Comparison of ENCODE assay signal across 9 cellular contexts in genomic region chr19:7705387-7706187, GRCh38. TPM values are rescaled to one million over a fixed set of nuclear protein-coding genes. Genes with fewer than 3 reads are reported as not detected.
DNase-seq lines count a peak whose midpoint lies in the region; ATAC-seq and TF ChIP-seq lines count a peak whose summit lies in the region.
"Had no signal": no experiment of that assay in that cellular context is flagged by ENCODE, and none has a peak within 500 bp of the region (broad histone marks: within the 10 kb centered on the region; RNA-seq: fewer than 3 reads in every experiment).

No MANE protein-coding gene starts in this region.

- peaks cover 19% of the 10 kb centered on the region for H3K4me1 Mint-ChIP-seq in activated CD8-positive, alpha-beta memory T cell treated with anti-CD3 and anti-CD28 coated beads, Interleukin-2, amount 10 ng/mL, durations not matched to agents 7 days and 5 days
- H3K4me1 Mint-ChIP-seq in stimulated activated memory B cell treated with anti-CD40 and anti-IgM and Interleukin-4, amounts not matched to agents 10 μg/mL and 1 μg/mL and 100 μg/mL, for 72 hours, result peaks cover 96% of the 10 kb centered on the region

- H3K36me3 Mint-ChIP-seq in activated CD8-positive, alpha-beta memory T cell treated with anti-CD3 and anti-CD28 coated beads, Interleukin-2, amount 10 ng/mL, durations not matched to agents 7 days and 5 days, result no peaks in the 10 kb centered on the region
- H3K36me3 Mint-ChIP-seq in stimulated activated memory B cell treated with anti-CD40 and anti-IgM and Interleukin-4, amounts not matched to agents 10 μg/mL and 1 μg/mL and 100 μg/mL, for 72 hours, result peaks cover 17% of the 10 kb centered on the region

- H3K27ac Mint-ChIP-seq in activated CD8-positive, alpha-beta memory T cell treated with anti-CD3 and anti-CD28 coated beads, Interleukin-2, amount 10 ng/mL, durations not matched to agents 7 days and 5 days, result peak overlapping the region; percentile 83
- H3K27ac Mint-ChIP-seq in stimulated activated memory B cell treated with anti-CD40 and anti-IgM and Interleukin-4, amounts not matched to agents 10 μg/mL and 1 μg/mL and 100 μg/mL, for 72 hours, result peak overlapping the region; percentile 100

- CTCF ChIA-PET in activated CD8-positive, alpha-beta memory T cell treated with anti-CD3 and anti-CD28 coated beads, Interleukin-2, amount 10 ng/mL, durations not matched to agents 7 days and 5 days (lab: Charles Lee), result interaction anchor here (1.3 kb wide), 1 partner anchor 25 kb away, joined by 8 read pairs; the partner anchor contains the start of gene TRAPPC5

- WGBS in lower leg skin, 2 donors, result 55 to 66% methylated on average over 24 of the region's 24 CpGs

- TF ChIP-seq POLR2A in lower leg skin (IDR thresholded peaks at IDR 0.05), result no peak

- peak; percentile 36 for DNase-seq in Jurkat, Clone E6-1 (ENCODE audit: low read depth, low spot score)
- peak; percentile 87 for DNase-seq in activated CD8-positive, alpha-beta memory T cell treated with anti-CD3 and anti-CD28 coated beads, Interleukin-2, amount 10 ng/mL, durations not matched to agents 7 days and 5 days
- peak; percentile 37 to 90 for DNase-seq in lower leg skin (ENCODE audit: low spot score in 2 of 2)
- DNase-seq in OCI-M2 (lab: John Stamatoyannopoulos, UW; ENCODE audit: unreplicated experiment), result no peak
- no peak for DNase-seq in HT-29 (ENCODE audit: low spot score)
- no peak for DNase-seq in NCI-H524 (lab: John Stamatoyannopoulos, UW)

- H3K27me3 Mint-ChIP-seq in activated CD8-positive, alpha-beta memory T cell treated with anti-CD3 and anti-CD28 coated beads, Interleukin-2, amount 10 ng/mL, durations not matched to agents 7 days and 5 days, result peaks cover 13% of the 10 kb centered on the region
- H3K27me3 Mint-ChIP-seq in stimulated activated memory B cell treated with anti-CD40 and anti-IgM and Interleukin-4, amounts not matched to agents 10 μg/mL and 1 μg/mL and 100 μg/mL, for 72 hours, result no peaks in the 10 kb centered on the region

- peak overlapping the region; percentile 49 for H3K4me3 Mint-ChIP-seq in activated CD8-positive, alpha-beta memory T cell treated with anti-CD3 and anti-CD28 coated beads, Interleukin-2, amount 10 ng/mL, durations not matched to agents 7 days and 5 days
- peak overlapping the region; percentile 24 for H3K4me3 Mint-ChIP-seq in stimulated activated memory B cell treated with anti-CD40 and anti-IgM and Interleukin-4, amounts not matched to agents 10 μg/mL and 1 μg/mL and 100 μg/mL, for 72 hours

- no peak for TF ChIP-seq CTCF in lower leg skin (IDR thresholded peaks at IDR 0.05)

- intact Hi-C loops in lower leg skin (cut with DNase I; ENCODE audit: low total_unique reads), result no loop called here

- H3K4me3 ChIP-seq in Jurkat, Clone E6-1 (ENCODE audit: low read length), result no peak overlapping the region
- H3K4me3 ChIP-seq in lower leg skin (ENCODE audit: low read depth, poor library complexity, severe bottlenecking), result no peak overlapping the region

- H3K9me3 Mint-ChIP-seq in activated CD8-positive, alpha-beta memory T cell treated with anti-CD3 and anti-CD28 coated beads, Interleukin-2, amount 10 ng/mL, durations not matched to agents 7 days and 5 days (ENCODE audit: low read depth), result no peaks in the 10 kb centered on the region
- peaks cover 3% of the 10 kb centered on the region for H3K9me3 Mint-ChIP-seq in stimulated activated memory B cell treated with anti-CD40 and anti-IgM and Interleukin-4, amounts not matched to agents 10 μg/mL and 1 μg/mL and 100 μg/mL, for 72 hours

- ATAC-seq in GM18909 (IDR thresholded peaks at IDR 0.05; ENCODE audit: poor library complexity, unreplicated experiment), result peak; percentile 45
- ATAC-seq in activated CD8-positive, alpha-beta memory T cell treated with anti-CD3 and anti-CD28 coated beads, Interleukin-2, amount 10 ng/mL, durations not matched to agents 7 days and 5 days, result peak; percentile 89
- ATAC-seq in stimulated activated memory B cell treated with anti-CD40 and anti-IgM and Interleukin-4, amounts not matched to agents 10 μg/mL and 1 μg/mL and 100 μg/mL, for 72 hours, result peak; percentile 80

RNA-seq across cellular contexts. Expression of gene FCER2, which starts 3.7 kb away (rescaled TPM):
- not detected for polyA plus RNA-seq in Jurkat, Clone E6-1 (2012; ENCODE audit: insufficient read depth, insufficient read length)
- total RNA-seq in activated CD8-positive, alpha-beta memory T cell treated with anti-CD3 and anti-CD28 coated beads, Interleukin-2, amount 10 ng/mL, durations not matched to agents 7 days and 5 days, result under 1 TPM in 1 of 2 experiments, not detected in 1; 0.23 TPM
- not detected for total RNA-seq in lower leg skin
- total RNA-seq in HT-29 (2014; rRNA removed; shearing (Covaris generic)), result not detected in 2 replicates
- total RNA-seq: renal cortical epithelial cell had no signal

RNA-seq across cellular contexts. Expression of gene TRAPPC5, which starts 25.0 kb away (rescaled TPM):
- 162 TPM for polyA plus RNA-seq in Jurkat, Clone E6-1 (2012; ENCODE audit: insufficient read depth, insufficient read length)
- total RNA-seq in activated CD8-positive, alpha-beta memory T cell treated with anti-CD3 and anti-CD28 coated beads, Interleukin-2, amount 10 ng/mL, durations not matched to agents 7 days and 5 days, result 10 to 100 TPM; 80.1 to 91.0 TPM
- 100 to 1,000 TPM; 115 to 197 (median 143) TPM for total RNA-seq in lower leg skin
- 112 and 113 TPM in 2 replicates for total RNA-seq in HT-29 (2014; rRNA removed; shearing (Covaris generic))

RNA-seq across cellular contexts. Expression of gene CLEC4G, which starts 26.3 kb away (rescaled TPM):
- not detected for polyA plus RNA-seq in Jurkat, Clone E6-1 (2012; ENCODE audit: insufficient read depth, insufficient read length)
- not detected for total RNA-seq in activated CD8-positive, alpha-beta memory T cell treated with anti-CD3 and anti-CD28 coated beads, Interleukin-2, amount 10 ng/mL, durations not matched to agents 7 days and 5 days
- 1 to 10 TPM in 1 of 4 donors, under 1 TPM in 1, not detected in 2; 0.36 to 2.3 TPM for total RNA-seq in lower leg skin
- total RNA-seq in HT-29 (2014; rRNA removed; shearing (Covaris generic)), result not detected in 2 replicates
- total RNA-seq: renal cortical epithelial cell had no signal

RNA-seq across cellular contexts. Expression of gene MCEMP1, which starts 28.7 kb away (rescaled TPM):
- polyA plus RNA-seq in Jurkat, Clone E6-1 (2012; ENCODE audit: insufficient read depth, insufficient read length), result not detected
- not detected for total RNA-seq in activated CD8-positive, alpha-beta memory T cell treated with anti-CD3 and anti-CD28 coated beads, Interleukin-2, amount 10 ng/mL, durations not matched to agents 7 days and 5 days
- total RNA-seq in lower leg skin, result not detected
- total RNA-seq in HT-29 (2014; rRNA removed; shearing (Covaris generic)), result not detected in 2 replicates
- total RNA-seq: renal cortical epithelial cell had no signal

RNA-seq across cellular contexts. Expression of gene RETN, which starts 36.7 kb away (rescaled TPM):
- polyA plus RNA-seq in Jurkat, Clone E6-1 (2012; ENCODE audit: insufficient read depth, insufficient read length), result 14.8 TPM
- not detected for total RNA-seq in activated CD8-positive, alpha-beta memory T cell treated with anti-CD3 and anti-CD28 coated beads, Interleukin-2, amount 10 ng/mL, durations not matched to agents 7 days and 5 days
- not detected for total RNA-seq in lower leg skin
- total RNA-seq in HT-29 (2014; rRNA removed; shearing (Covaris generic)), result not detected in 2 replicates
- total RNA-seq: renal cortical epithelial cell had no signal

Comparison
In these comparisons a context has a peak if more than half of its experiments do, and no peak if none do; other contexts are left out.
1. DNase-seq: peak in Jurkat, Clone E6-1 (single experiment), activated CD8-positive, alpha-beta memory T cell treated with anti-CD3 and anti-CD28 coated beads, Interleukin-2, amount 10 ng/mL, durations not matched to agents 7 days and 5 days (single experiment) and lower leg skin (2 of 2); none in OCI-M2 (single experiment), HT-29 (single experiment) and NCI-H524 (0 of 2).
2. Peak in every context shown above with its lines, with median percentiles within 50 percentile points of each other: ATAC-seq.